In the genomic region with DNA sequence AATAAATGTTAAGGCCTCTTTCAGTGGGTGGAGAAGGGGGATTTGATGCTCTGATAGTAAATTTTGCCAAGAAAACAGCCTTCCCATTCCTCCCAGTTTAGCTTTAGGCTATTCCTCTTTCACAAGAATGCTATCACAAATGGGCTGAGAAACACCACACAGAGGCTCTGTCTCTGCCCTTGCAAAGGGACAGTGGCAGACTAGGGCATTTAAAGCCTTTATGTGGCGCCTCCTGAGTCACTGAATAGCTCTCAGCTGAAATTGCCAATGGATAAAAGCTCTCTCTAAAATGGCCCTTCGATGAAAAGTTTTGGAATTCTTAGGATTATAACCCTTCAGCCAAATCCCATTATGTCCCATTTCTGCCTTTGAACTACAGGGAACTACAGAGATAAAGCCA, we compare ENCODE assay signal across 9 cellular contexts.
"Had no signal": no experiment of that assay in that cellular context is flagged by ENCODE, and none has a peak within 500 bp of the region (broad histone marks: within the 10 kb centered on the region; RNA-seq: fewer than 3 reads in every experiment).

No MANE protein-coding gene starts in this region.

- H3K36me3 Mint-ChIP-seq: IgD-negative memory B cell had no signal

- H3K27ac Mint-ChIP-seq: GM23338, H9, HFFc6, IgD-negative memory B cell had no signal

- H3K4me3 ChIP-seq: GM23338 had no signal

- H3K27ac ChIP-seq: HL-60, KMS-11 had no signal

- H3K4me1 Mint-ChIP-seq: IgD-negative memory B cell had no signal

- H2AFZ ChIP-seq: GM23338 had no signal

- H3K9me3 Mint-ChIP-seq: GM23338 had no signal

- H3K27me3 Mint-ChIP-seq: IgD-negative memory B cell had no signal

- DNase-seq: H9, HFFc6, KBM-7 had no signal

- H3K4me3 Mint-ChIP-seq: GM23338, H9, HFFc6, IgD-negative memory B cell had no signal

- H3K4me2 ChIP-seq: GM23338, KMS-11 had no signal

- ATAC-seq: GM23338, HCT116, HepG2 had no signal

- H3K9ac ChIP-seq: KMS-11 had no signal
